ENCODE assay signal across 25 cellular contexts in genomic region chr4:140736669-140737343, GRCh38. TPM values are rescaled to one million over a fixed set of nuclear protein-coding genes. Genes with fewer than 3 reads are reported as not detected.
DNase-seq lines count a peak whose midpoint lies in the region; ATAC-seq and TF ChIP-seq lines count a peak whose summit lies in the region.
"Had no signal": no experiment of that assay in that cellular context is flagged by ENCODE, and none has a peak within 500 bp of the region (broad histone marks: within the 10 kb centered on the region; RNA-seq: fewer than 3 reads in every experiment).

No MANE protein-coding gene starts in this region.

- no peaks in the 10 kb centered on the region for H3K27me3 Mint-ChIP-seq in IgD-negative memory B cell
- peaks cover 5 to 10% of the 10 kb centered on the region in 2 donors for H3K27me3 Mint-ChIP-seq in CD8-positive, alpha-beta memory T cell

- dilution Hi-C loops in mammary epithelial cell (cut with HindIII; ENCODE audit: low sequenced_read_pairs) = no loop called here

- intact Hi-C loops in mammary epithelial cell (cut with micrococcal nuclease) = no loop called here

- peaks cover 11% of the 10 kb centered on the region for H3K36me3 Mint-ChIP-seq in IgD-negative memory B cell
- H3K36me3 Mint-ChIP-seq in CD8-positive, alpha-beta memory T cell = no peaks in the 10 kb centered on the region

- no peaks in the 10 kb centered on the region for H3K9me3 Mint-ChIP-seq in IgD-negative memory B cell
- peaks cover 0 to 2% (median 0%) of the 10 kb centered on the region in 5 donors for H3K9me3 Mint-ChIP-seq in CD8-positive, alpha-beta memory T cell
- H3K9me3 Mint-ChIP-seq: activated naive CD4-positive, alpha-beta T cell treated with anti-CD3 and anti-CD28 coated beads for 36 hours had no signal

- H3K23ac ChIP-seq in mesendoderm (ENCODE audit: low read length) = no peak overlapping the region

- H3K4me3 Mint-ChIP-seq in IgD-negative memory B cell = peak overlapping the region in 3 of 4 donors; percentile 3 to 85 (median 58)
- no peak overlapping the region for H3K4me3 Mint-ChIP-seq in CD8-positive, alpha-beta memory T cell
- H3K4me3 Mint-ChIP-seq: activated naive CD4-positive, alpha-beta T cell treated with anti-CD3 and anti-CD28 coated beads for 36 hours had no signal

- no peak overlapping the region for H2AK5ac ChIP-seq in mesendoderm (ENCODE audit: low read length)

- POLR2A ChIA-PET in CD8-positive, alpha-beta memory T cell (lab: Charles Lee) = no interaction called here

- H3K27ac ChIP-seq in mammary epithelial cell (ENCODE audit: insufficient read depth, low read depth, low read length) (no peak overlapping the region), mesendoderm (ENCODE audit: low read depth, low read length) (peak overlapping the region; percentile 38)
- H3K27ac ChIP-seq in CD8-positive, alpha-beta memory T cell (ENCODE audit: low read depth, low read length) = no peak overlapping the region
- H3K27ac ChIP-seq: BLaER1 treated with 17β-estradiol and CSF1 and Interleukin-3, amounts not matched to agents 10 nM and 100 nM; WERI-Rb-1 had no signal

- H2AFZ ChIP-seq in mammary epithelial cell (ENCODE audit: low read depth, low read length) = no peak overlapping the region

- peaks cover 51 to 76% (median 58%) of the 10 kb centered on the region in 3 donors for H3K4me1 Mint-ChIP-seq in IgD-negative memory B cell
- no peaks in the 10 kb centered on the region for H3K4me1 Mint-ChIP-seq in CD8-positive, alpha-beta memory T cell

- H3K4me3 ChIP-seq in BE2C (ENCODE audit: low read depth, low read length) = peak overlapping the region; percentile 8; the same call in 1 of the 2 replicates
- no peak overlapping the region for H3K4me3 ChIP-seq in mammary epithelial cell (replicated peaks in 1 of 3; ENCODE audit: insufficient read depth in 1 of 3, low read depth in 2 of 3, low read length in 3 of 3)
- no peak overlapping the region for H3K4me3 ChIP-seq in mesendoderm (ENCODE audit: low read length)
- H3K4me3 ChIP-seq in CD8-positive, alpha-beta memory T cell (ENCODE audit: low read length) = no peak overlapping the region
- H3K4me3 ChIP-seq: BLaER1 treated with 17β-estradiol and CSF1 and Interleukin-3, amounts not matched to agents 10 nM and 100 nM; K562; lung had no signal

- no peak overlapping the region for H3K9ac ChIP-seq in mammary epithelial cell (ENCODE audit: insufficient read depth, low read length)
- peak overlapping the region; percentile 1 for H3K9ac ChIP-seq in mesendoderm (ENCODE audit: low read length)
- H3K9ac ChIP-seq: BLaER1 treated with 17β-estradiol and CSF1 and Interleukin-3, amounts not matched to agents 10 nM and 100 nM had no signal

- no peaks in the 10 kb centered on the region for H3K27me3 ChIP-seq in BE2C
- no peaks in the 10 kb centered on the region for H3K27me3 ChIP-seq in mammary epithelial cell (ENCODE audit: insufficient read depth, low read length)
- no peaks in the 10 kb centered on the region for H3K27me3 ChIP-seq in mesendoderm (ENCODE audit: insufficient read depth, low read length, poor library complexity)
- no peaks in the 10 kb centered on the region for H3K27me3 ChIP-seq in CD8-positive, alpha-beta memory T cell (ENCODE audit: insufficient read depth, low read length, poor library complexity, severe bottlenecking)
- H3K27me3 ChIP-seq: BLaER1 treated with 17β-estradiol and CSF1 and Interleukin-3, amounts not matched to agents 10 nM and 100 nM had no signal

- ATAC-seq in GM21737 (IDR thresholded peaks at IDR 0.05; ENCODE audit: unreplicated experiment) = no peak
- ATAC-seq in HG03469 (IDR thresholded peaks at IDR 0.05; ENCODE audit: unreplicated experiment) = no peak
- ATAC-seq: K562; stimulated activated naive CD8-positive, alpha-beta T cell treated with anti-CD3 and anti-CD28 coated beads, Interleukin-15, Interleukin-2, amounts not matched to agents 100 U/mL and 50 U/mL, for 24 hours had no signal

- WGBS in mammary epithelial cell (ENCODE audit: low coverage, missing lambda C conversion rate) = 100% methylated on average over 1 of the region's 6 CpGs
- no CpG with 5 or more reads among the region's 6 CpGs for WGBS in mesendoderm (ENCODE audit: extremely low coverage, insufficient coverage, low lambda C conversion rate)

- H3K36me3 ChIP-seq in BE2C (no peaks in the 10 kb centered on the region), mammary epithelial cell (ENCODE audit: insufficient read depth, low read length) (no peaks in the 10 kb centered on the region), mesendoderm (ENCODE audit: control insufficient read depth, insufficient read depth, low read length) (no peaks in the 10 kb centered on the region)
- no peaks in the 10 kb centered on the region for H3K36me3 ChIP-seq in CD8-positive, alpha-beta memory T cell (ENCODE audit: insufficient read depth, low read length)
- H3K36me3 ChIP-seq: BLaER1 treated with 17β-estradiol and CSF1 and Interleukin-3, amounts not matched to agents 10 nM and 100 nM; WERI-Rb-1 had no signal

- no peak overlapping the region for H4K8ac ChIP-seq in mesendoderm (ENCODE audit: low read depth, low read length)

- H4K20me1 ChIP-seq in mammary epithelial cell (ENCODE audit: insufficient read depth, low read length) = no peaks in the 10 kb centered on the region

- BruUV-seq in mammary epithelial cell (replicated peaks; lab: Mats Ljungman, UMichigan) = no TSS peak

- H3K27ac Mint-ChIP-seq in IgD-negative memory B cell = peak overlapping the region in 2 of 3 donors; percentile 39 to 81
- H3K27ac Mint-ChIP-seq in CD8-positive, alpha-beta memory T cell = no peak overlapping the region
- H3K27ac Mint-ChIP-seq: activated naive CD4-positive, alpha-beta T cell treated with anti-CD3 and anti-CD28 coated beads for 36 hours had no signal

- H3K56ac ChIP-seq in mesendoderm (ENCODE audit: low read length) = peak overlapping the region; percentile 1

- peak overlapping the region; percentile 61 for H2BK15ac ChIP-seq in mesendoderm (replicated peaks; ENCODE audit: low read depth)

- in situ Hi-C loops in mammary epithelial cell (cut with MboI; ENCODE audit: low sequenced_read_pairs in 2 of 2) = no loop called here

- peak overlapping the region; percentile 58 for H2BK5ac ChIP-seq in mesendoderm (ENCODE audit: low read length)

- H3K9me3 ChIP-seq in BE2C (no peaks in the 10 kb centered on the region), mammary epithelial cell (replicated peaks; ENCODE audit: insufficient read depth, low read length) (no peaks in the 10 kb centered on the region)
- no peaks in the 10 kb centered on the region for H3K9me3 ChIP-seq in CD8-positive, alpha-beta memory T cell (ENCODE audit: low read length)
- H3K9me3 ChIP-seq: BLaER1 treated with 17β-estradiol and CSF1 and Interleukin-3, amounts not matched to agents 10 nM and 100 nM had no signal

- H4K5ac ChIP-seq in mesendoderm (ENCODE audit: low read length) = no peak overlapping the region

- H2BK120ac ChIP-seq in mesendoderm (ENCODE audit: low read depth, low read length) = peak overlapping the region; percentile 86

- CTCF ChIA-PET in mammary epithelial cell (lab: Charles Lee; ENCODE audit: low non-redundant PET) = no interaction called here
- CTCF ChIA-PET in CD8-positive, alpha-beta memory T cell (lab: Charles Lee) = no interaction called here

- peaks cover 1% of the 10 kb centered on the region for H3K79me1 ChIP-seq in mesendoderm (ENCODE audit: low read length)

- DNase-seq in BE2C (peak; percentile 21), mammary epithelial cell (no peak), mesendoderm (peak; percentile 48)
- no peak for DNase-seq in CD8-positive, alpha-beta memory T cell
- DNase-seq in stimulated activated CD4-positive, alpha-beta T cell treated with anti-CD3 and anti-CD28 coated beads, Interleukin-4, amount 100 ng/mL, for 4 hours = no peak
- DNase-seq: ACHN; activated CD4-positive, alpha-beta T cell treated with anti-CD3 and anti-CD28 coated beads, Interleukin-2, amount 50 U/mL, for 1 hour; activated naive CD4-positive, alpha-beta T cell treated with anti-CD3 and anti-CD28 coated beads for 36 hours; amygdala; cortex of kidney; kidney; MM.1S; NCI-H2171 treated with DMSO at 0.1 percent for 48 hours; NCI-H526; nucleus accumbens; stimulated activated CD4-positive, alpha-beta T cell treated with anti-CD3 and anti-CD28 coated beads, Interleukin-2, amount 100 ng/mL, for 48 hours; stimulated activated naive CD8-positive, alpha-beta T cell treated with anti-CD3 and anti-CD28 coated beads, Interleukin-15, Interleukin-2, amounts not matched to agents 100 U/mL and 50 U/mL, for 24 hours; T-helper 9 cell; WERI-Rb-1 had no signal

- H3K4me1 ChIP-seq in BE2C (peaks cover 8% of the 10 kb centered on the region), mammary epithelial cell (ENCODE audit: insufficient read depth, low read length) (peaks cover 47% of the 10 kb centered on the region), mesendoderm (ENCODE audit: control insufficient read depth, low read depth, low read length) (peaks cover 23% of the 10 kb centered on the region)
- H3K4me1 ChIP-seq in CD8-positive, alpha-beta memory T cell (ENCODE audit: insufficient read depth, low read length) = no peaks in the 10 kb centered on the region

- H3K18ac ChIP-seq in mesendoderm (ENCODE audit: low read length) = peak overlapping the region; percentile 53

- peaks cover 80% of the 10 kb centered on the region for H3K79me2 ChIP-seq in mammary epithelial cell (ENCODE audit: insufficient read depth, low read length)
- H3K79me2 ChIP-seq in mesendoderm (ENCODE audit: control insufficient read depth, insufficient read depth, low read length) = peaks cover 8% of the 10 kb centered on the region

- no peak for TF ChIP-seq CTCF in BE2C (IDR thresholded peaks at IDR 0.05; ENCODE audit: low read depth, low read length)
- TF ChIP-seq CTCF in mammary epithelial cell (conservative IDR thresholded peaks at IDR 0.05 in 1 of 2, IDR thresholded peaks at IDR 0.05 in 1 of 2; ENCODE audit: extremely low read depth in 1 of 2, insufficient read depth in 1 of 2, low read depth in 1 of 2, low read length in 2 of 2) = no peak

- peak overlapping the region; percentile 22 for H3K4me2 ChIP-seq in mammary epithelial cell (ENCODE audit: insufficient read depth, low read depth, low read length)
- H3K4me2 ChIP-seq in mesendoderm (ENCODE audit: low read length) = no peak overlapping the region
- H3K4me2 ChIP-seq: BLaER1 treated with 17β-estradiol and CSF1 and Interleukin-3, amounts not matched to agents 10 nM and 100 nM had no signal

- H3K4ac ChIP-seq in mesendoderm (ENCODE audit: low read depth, low read length) = no peak overlapping the region

RNA-seq across cellular contexts. Expression of gene TBC1D9, which starts 19.4 kb away (rescaled TPM):
- 12.7 TPM for polyA plus RNA-seq in BE2C (2012; ENCODE audit: insufficient read depth, insufficient read length, low read depth)
- polyA plus RNA-seq in IgD-negative memory B cell (59.4 TPM), mammary epithelial cell (12.8 TPM)
- total RNA-seq in mammary epithelial cell = 10 to 100 TPM; 23.5 to 42.8 TPM
- 27.8 TPM for polyA minus RNA-seq in mammary epithelial cell
- 9.4 TPM for polyA plus RNA-seq in mesendoderm (2013, experiment 1 of 2)
- 8.4 TPM for polyA plus RNA-seq in mesendoderm (2013, experiment 2 of 2)
- under 1 TPM; 0.13 to 0.46 TPM for total RNA-seq in CD8-positive, alpha-beta memory T cell
- not detected for polyA plus RNA-seq in CD8-positive, alpha-beta memory T cell
- polyA plus RNA-seq: K562 had no signal

Comparison
In these comparisons a context has a peak if more than half of its experiments do, and no peak if none do; other contexts are left out.
1. DNase-seq: peak in BE2C (single experiment) and mesendoderm (single experiment); none in mammary epithelial cell (single experiment), CD8-positive, alpha-beta memory T cell (0 of 5) and stimulated activated CD4-positive, alpha-beta T cell treated with anti-CD3 and anti-CD28 coated beads, Interleukin-4, amount 100 ng/mL, for 4 hours (0 of 2).
2. H3K27ac Mint-ChIP-seq: peak in IgD-negative memory B cell (2 of 3); none in CD8-positive, alpha-beta memory T cell (0 of 8).
3. H3K4me3 Mint-ChIP-seq: peak in IgD-negative memory B cell (3 of 4); none in CD8-positive, alpha-beta memory T cell (0 of 7).
4. RNA of gene TBC1D9, which starts 19.4 kb away (polyA plus RNA-seq): 59.4 TPM in IgD-negative memory B cell (single experiment) and 12.8 TPM in mammary epithelial cell (single experiment); not detected in CD8-positive, alpha-beta memory T cell (single experiment); every median in the first group is over 10 times any median in the second.